8 cellular contexts compared by ENCODE assay signal in the genomic region with DNA sequence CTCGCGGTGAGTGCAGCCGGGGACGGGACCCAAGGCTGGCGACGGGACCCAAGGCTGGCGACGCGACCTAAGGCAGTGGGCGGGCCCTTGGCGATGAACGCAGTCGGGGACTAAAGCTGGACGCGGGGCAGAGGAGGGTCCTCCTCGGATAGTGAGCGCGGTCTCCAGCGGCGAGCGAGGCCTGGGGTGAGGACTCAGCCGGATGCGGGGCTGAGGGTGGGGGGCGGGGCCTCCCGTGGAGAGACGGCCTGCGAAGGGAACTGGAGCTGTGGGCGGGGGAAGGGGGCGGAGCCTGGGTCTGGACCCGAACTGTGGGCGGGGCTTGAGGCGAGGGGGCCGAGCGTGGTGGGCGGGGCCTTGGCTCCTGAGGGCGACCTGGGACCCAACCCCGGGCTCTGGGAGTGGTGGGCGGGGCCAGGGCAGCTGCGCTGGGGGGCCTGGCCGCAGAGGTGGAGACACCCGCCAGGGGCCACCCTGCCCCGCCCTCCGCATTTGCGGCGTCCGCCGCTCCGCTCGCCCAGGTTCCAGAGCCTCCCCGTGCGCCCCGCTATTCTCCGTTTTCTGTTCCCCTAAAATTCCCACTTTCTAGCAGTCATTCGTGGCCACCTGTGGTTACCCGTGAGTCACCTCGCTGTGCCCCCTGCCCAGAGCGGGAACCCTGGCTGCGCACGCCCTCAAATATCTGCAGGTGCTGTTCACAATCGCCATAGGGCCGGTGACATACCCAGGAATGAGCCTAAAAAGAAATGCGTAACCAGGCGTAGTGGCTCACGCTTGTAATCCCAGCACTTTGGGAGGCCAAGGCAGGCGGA.
A peak's percentile ranks its signal among the peaks of the same experiment; 100 is the strongest.
DNase-seq lines count a peak whose midpoint lies in the region; ATAC-seq and TF ChIP-seq lines count a peak whose summit lies in the region.

No MANE protein-coding gene starts in this region.

- H3K36me3 Mint-ChIP-seq in central memory CD8-positive, alpha-beta T cell (ENCODE audit: insufficient read depth), result peaks cover 2% of the 10 kb centered on the region

- peaks cover 36% of the 10 kb centered on the region for H3K4me1 Mint-ChIP-seq in central memory CD8-positive, alpha-beta T cell

- peak overlapping the region; percentile 84 for H3K27ac Mint-ChIP-seq in central memory CD8-positive, alpha-beta T cell (ENCODE audit: low read depth)

- DNase-seq in AG09319 (ENCODE audit: extremely low read depth, low read depth) (peak; percentile 80), NCI-H345 (lab: John Stamatoyannopoulos, UW) (peak; percentile 98), islet precursor cell (peak; percentile 99)
- DNase-seq in central memory CD8-positive, alpha-beta T cell (ENCODE audit: low spot score in 2 of 2), result peak; percentile 89 to 96
- peak; percentile 96 to 100 for DNase-seq in stimulated activated CD4-positive, alpha-beta T cell treated with anti-CD3 and anti-CD28 coated beads, Interleukin-12 subunit alpha, Interleukin-12 subunit beta, amount 100 ng/mL, for 24 hours (ENCODE audit: low read depth in 2 of 2)

- TF ChIP-seq CTCF in AG09319 (IDR thresholded peaks at IDR 0.05; ENCODE audit: low read depth, low read length), result no peak

- no peaks in the 10 kb centered on the region for H3K27me3 Mint-ChIP-seq in central memory CD8-positive, alpha-beta T cell

- H3K4me3 Mint-ChIP-seq in central memory CD8-positive, alpha-beta T cell, result peak overlapping the region; percentile 85

- no peaks in the 10 kb centered on the region for H3K9me3 Mint-ChIP-seq in central memory CD8-positive, alpha-beta T cell

- ATAC-seq in GM19025 (IDR thresholded peaks at IDR 0.05; ENCODE audit: low read depth, unreplicated experiment), result peak; percentile 45
- peak; percentile 57 for ATAC-seq in HG03196 (IDR thresholded peaks at IDR 0.05; ENCODE audit: unreplicated experiment)
- peak; percentile 77 to 79 for ATAC-seq in activated CD4-positive, CD25-positive, alpha-beta regulatory T cell treated with anti-CD3 and anti-CD28 coated beads, Interleukin-2, amount 50 U/mL, for 24 hours
- peak; percentile 79 for ATAC-seq in central memory CD8-positive, alpha-beta T cell (replicated peaks; ENCODE audit: extremely low read depth, poor library complexity, severe bottlenecking)

Comparison
In these comparisons a context has a peak if more than half of its experiments do, and no peak if none do; other contexts are left out.
1. Peak in every context shown above with its lines: DNase-seq and ATAC-seq.